Comparison of ENCODE assay signal across 21 cellular contexts in the genomic region with DNA sequence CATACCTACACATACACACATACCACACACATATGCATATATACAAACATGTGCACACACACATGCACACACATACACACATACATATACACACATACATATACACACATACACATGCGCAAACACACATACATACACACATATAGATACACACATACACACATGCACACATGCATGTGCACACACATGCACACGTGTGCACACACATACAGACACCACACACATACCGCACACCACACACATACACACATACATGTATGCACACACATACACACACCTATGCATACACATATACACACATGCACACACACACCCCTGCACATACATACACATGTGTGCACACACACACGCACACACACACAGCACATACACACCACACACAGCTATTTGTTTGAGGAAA.
A peak's percentile ranks its signal among the peaks of the same experiment; 100 is the strongest.
DNase-seq lines count a peak whose midpoint lies in the region; ATAC-seq, FAIRE-seq and TF ChIP-seq lines count a peak whose summit lies in the region.
"Had no signal": no experiment of that assay in that cellular context is flagged by ENCODE, and none has a peak within 500 bp of the region (broad histone marks: within the 10 kb centered on the region; RNA-seq: fewer than 3 reads in every experiment).

No MANE protein-coding gene starts in this region.

- H3K9me3 ChIP-seq in HEK293 (ENCODE audit: control insufficient read depth, insufficient read depth, low read depth, low read length), result no peaks in the 10 kb centered on the region
- H3K9me3 ChIP-seq: HAP-1 had no signal

- peaks cover 58% of the 10 kb centered on the region for H3K27me3 Mint-ChIP-seq in nephron (ENCODE audit: low read depth)

- TF ChIP-seq CTCF in HEK293 (tag by site-specific recombination; IDR thresholded peaks at IDR 0.05), result no peak
- TF ChIP-seq CTCF in bronchial epithelial cell (IDR thresholded peaks at IDR 0.05; ENCODE audit: insufficient read depth, low read length, severe bottlenecking), result no peak
- no peak for TF ChIP-seq CTCF in nephron (IDR thresholded peaks at IDR 0.05; ENCODE audit: unreplicated experiment in 3 of 3)

- H3K4me1 Mint-ChIP-seq in nephron, result peaks cover 20% of the 10 kb centered on the region

- H3K27ac ChIP-seq in HEK293 (ENCODE audit: extremely low read depth, low read depth, low read length), result no peak overlapping the region
- peak overlapping the region; percentile 48 for H3K27ac ChIP-seq in rectal smooth muscle tissue (ENCODE audit: low read depth, low read length)
- H3K27ac ChIP-seq: SJSA1 had no signal

- H3K36me3 Mint-ChIP-seq in nephron (ENCODE audit: low read depth), result no peaks in the 10 kb centered on the region

- no peaks in the 10 kb centered on the region for H3K27me3 ChIP-seq in bronchial epithelial cell (ENCODE audit: control insufficient read depth, insufficient read depth, low read length)
- H3K27me3 ChIP-seq in rectal smooth muscle tissue (ENCODE audit: control insufficient read depth, insufficient read depth, low read length), result no peaks in the 10 kb centered on the region
- H3K27me3 ChIP-seq: SJSA1 had no signal

- peak overlapping the region in 2 of 3 experiments; percentile 3 to 52 for H3K27ac Mint-ChIP-seq in nephron
- H3K27ac Mint-ChIP-seq: GM23338 had no signal

- no peak overlapping the region for H3K4me3 ChIP-seq in HEK293 (ENCODE audit: low read depth, low read length)
- no peak overlapping the region for H3K4me3 ChIP-seq in bronchial epithelial cell (ENCODE audit: low read depth, low read length)
- H3K4me3 ChIP-seq in rectal smooth muscle tissue (ENCODE audit: low read length), result no peak overlapping the region
- H3K4me3 ChIP-seq: GM23338, HAP-1, SJSA1 had no signal

- CTCF ChIA-PET in HEK293 (lab: Yijun Ruan, JAX), result interaction anchor here (0.6 to 1.3 kb wide), 4 partner anchors 9 to 439 kb away, joined by 3 to 8 read pairs (median 5); no protein-coding TSS in a partner anchor

- peak overlapping the region in 1 of 3 experiments; percentile 27 for H3K4me3 Mint-ChIP-seq in nephron
- H3K4me3 Mint-ChIP-seq: GM23338 had no signal

- no peaks in the 10 kb centered on the region for H3K9me3 Mint-ChIP-seq in nephron
- H3K9me3 Mint-ChIP-seq: GM23338 had no signal

- no peak for ATAC-seq in HG03521 (IDR thresholded peaks at IDR 0.05; ENCODE audit: unreplicated experiment)

- POLR2A ChIA-PET in HEK293 (lab: Yijun Ruan, JAX), result no interaction called here

- peak; percentile 91 for FAIRE-seq in bronchial epithelial cell (lab: Jason Lieb, UNC)

- no peaks in the 10 kb centered on the region for H3K4me1 ChIP-seq in HEK293 (ENCODE audit: control insufficient read depth, insufficient read depth, low read length)
- peaks cover 14% of the 10 kb centered on the region for H3K4me1 ChIP-seq in rectal smooth muscle tissue (ENCODE audit: control insufficient read depth, insufficient read depth, low read length)
- H3K4me1 ChIP-seq: HAP-1, SJSA1 had no signal

- H3K36me3 ChIP-seq in HEK293 (ENCODE audit: control insufficient read depth in 2 of 2, insufficient read depth in 1 of 2, low read length in 2 of 2) (no peaks in the 10 kb centered on the region), bronchial epithelial cell (ENCODE audit: control insufficient read depth, insufficient read depth, low read length) (no peaks in the 10 kb centered on the region), rectal smooth muscle tissue (ENCODE audit: control insufficient read depth, insufficient read depth, low read length) (no peaks in the 10 kb centered on the region)
- H3K36me3 ChIP-seq: HAP-1, SJSA1 had no signal

- no peak overlapping the region for H3K9ac ChIP-seq in rectal smooth muscle tissue (ENCODE audit: low read length)

- DNase-seq in bronchial epithelial cell (ENCODE audit: low read depth) (no peak), kidney tubule cell (ENCODE audit: low spot score) (no peak), HCEC 1CT (no peak), NCI-H2227 (lab: John Stamatoyannopoulos, UW; ENCODE audit: unreplicated experiment) (no peak)
- DNase-seq: DMS53, IMR-90, KG1, MM.1S, NCI-H1694, NCI-H2029 treated with DMSO at 0.1 percent for 48 hours, NCI-H2227 treated with DMSO at 0.1 percent for 48 hours, NCI-H510A, NCI-H69, Right ventricle myocardium superior had no signal

TF ChIP-seq in HEK293, 187 proteins besides CTCF, POLR2A, EP300 and RAD21:
- TF ChIP-seq, protein P1, sequence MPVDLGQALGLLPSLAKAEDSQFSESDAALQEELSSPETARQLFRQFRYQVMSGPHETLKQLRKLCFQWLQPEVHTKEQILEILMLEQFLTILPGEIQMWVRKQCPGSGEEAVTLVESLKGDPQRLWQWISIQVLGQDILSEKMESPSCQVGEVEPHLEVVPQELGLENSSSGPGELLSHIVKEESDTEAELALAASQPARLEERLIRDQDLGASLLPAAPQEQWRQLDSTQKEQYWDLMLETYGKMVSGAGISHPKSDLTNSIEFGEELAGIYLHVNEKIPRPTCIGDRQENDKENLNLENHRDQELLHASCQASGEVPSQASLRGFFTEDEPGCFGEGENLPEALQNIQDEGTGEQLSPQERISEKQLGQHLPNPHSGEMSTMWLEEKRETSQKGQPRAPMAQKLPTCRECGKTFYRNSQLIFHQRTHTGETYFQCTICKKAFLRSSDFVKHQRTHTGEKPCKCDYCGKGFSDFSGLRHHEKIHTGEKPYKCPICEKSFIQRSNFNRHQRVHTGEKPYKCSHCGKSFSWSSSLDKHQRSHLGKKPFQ (tag by site-specific recombination; IDR thresholded peaks at IDR 0.05), result 0 out of 2 replicates have a peak, but pooled peaks have one; percentile 18
- TF ChIP-seq ZNF777 (tag by site-specific recombination; IDR thresholded peaks at IDR 0.05; ENCODE audit: borderline replicate concordance), result no peak
- TF ChIP-seq ZNF548 (tag by site-specific recombination; IDR thresholded peaks at IDR 0.05), result no peak
- no peak for TF ChIP-seq ZNF132 (tag by site-specific recombination; IDR thresholded peaks at IDR 0.05; ENCODE audit: borderline replicate concordance)
- TF ChIP-seq, protein P2, sequence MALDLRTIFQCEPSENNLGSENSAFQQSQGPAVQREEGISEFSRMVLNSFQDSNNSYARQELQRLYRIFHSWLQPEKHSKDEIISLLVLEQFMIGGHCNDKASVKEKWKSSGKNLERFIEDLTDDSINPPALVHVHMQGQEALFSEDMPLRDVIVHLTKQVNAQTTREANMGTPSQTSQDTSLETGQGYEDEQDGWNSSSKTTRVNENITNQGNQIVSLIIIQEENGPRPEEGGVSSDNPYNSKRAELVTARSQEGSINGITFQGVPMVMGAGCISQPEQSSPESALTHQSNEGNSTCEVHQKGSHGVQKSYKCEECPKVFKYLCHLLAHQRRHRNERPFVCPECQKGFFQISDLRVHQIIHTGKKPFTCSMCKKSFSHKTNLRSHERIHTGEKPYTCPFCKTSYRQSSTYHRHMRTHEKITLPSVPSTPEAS (tag by site-specific recombination; IDR thresholded peaks at IDR 0.05), result peak; percentile 98
- TF ChIP-seq ZNF629 (tag by site-specific recombination; IDR thresholded peaks at IDR 0.05), result no peak
TF ChIP-seq in HEK293: peak in this region for 2.
